8 cellular contexts compared by ENCODE assay signal in genomic region chr11:849951-850776, GRCh38. TPM values are rescaled to one million over a fixed set of nuclear protein-coding genes. Genes with fewer than 3 reads are reported as not detected.
DNase-seq lines count a peak whose midpoint lies in the region; ATAC-seq and TF ChIP-seq lines count a peak whose summit lies in the region.

No MANE protein-coding gene starts in this region.

- no peak for DNase-seq in AG04450 (ENCODE audit: low read depth, low spot score)
- DNase-seq in GM23338 (ENCODE audit: low spot score) = no peak
- DNase-seq in medulla oblongata (ENCODE audit: extremely low spot score) = no peak
- no peak for DNase-seq in dermis blood vessel endothelial cell
- no peak for DNase-seq in right lobe of liver
- DNase-seq in NCI-H2171 (lab: John Stamatoyannopoulos, UW) = no peak

- TF ChIP-seq POLR2A in right lobe of liver (IDR thresholded peaks at IDR 0.05) = no peak

- H3K9me3 ChIP-seq in AG04450 (ENCODE audit: control insufficient read depth, insufficient read depth, low read length) (no peaks in the 10 kb centered on the region; the same call in 1 of the 2 replicates), right lobe of liver (no peaks in the 10 kb centered on the region)

- H3K27me3 Mint-ChIP-seq in GM23338 (ENCODE audit: insufficient read depth, low read depth, poor library complexity) (peaks cover 15% of the 10 kb centered on the region), nephron (ENCODE audit: low read depth) (peaks cover 4% of the 10 kb centered on the region)
- H3K27me3 Mint-ChIP-seq in dendritic cell treated with granulocyte-macrophage colony-stimulating factor and Interleukin-4, amounts not matched to agents 40 ng/mL and 50 ng/mL, for 4 days = peaks cover 41% of the 10 kb centered on the region

- H3K79me2 ChIP-seq in GM23338 (replicated peaks; ENCODE audit: insufficient read depth) = 0 out of 2 replicates have a peak, but pooled peaks cover 3% of the 10 kb centered on the region

- no peak overlapping the region for H2AFZ ChIP-seq in GM23338

- H3K9me2 ChIP-seq in GM23338 (ENCODE audit: insufficient read depth) = no peaks in the 10 kb centered on the region

- H3K4me3 Mint-ChIP-seq in GM23338 = peak overlapping the region; percentile 71
- peak overlapping the region; percentile 13 for H3K4me3 Mint-ChIP-seq in dendritic cell treated with granulocyte-macrophage colony-stimulating factor and Interleukin-4, amounts not matched to agents 40 ng/mL and 50 ng/mL, for 4 days
- peak overlapping the region; percentile 82 to 85 (median 85) for H3K4me3 Mint-ChIP-seq in nephron

- H4K20me1 ChIP-seq in GM23338 (replicated peaks; ENCODE audit: insufficient read depth) = peaks cover 17% of the 10 kb centered on the region

- H3K4me1 Mint-ChIP-seq in GM23338 = peaks cover 25% of the 10 kb centered on the region
- H3K4me1 Mint-ChIP-seq in dendritic cell treated with granulocyte-macrophage colony-stimulating factor and Interleukin-4, amounts not matched to agents 40 ng/mL and 50 ng/mL, for 4 days (ENCODE audit: low read depth) = peaks cover 41% of the 10 kb centered on the region
- H3K4me1 Mint-ChIP-seq in nephron = peaks cover 9% of the 10 kb centered on the region

- H3K9me3 Mint-ChIP-seq in GM23338 (no peaks in the 10 kb centered on the region), nephron (no peaks in the 10 kb centered on the region)
- H3K9me3 Mint-ChIP-seq in dendritic cell treated with granulocyte-macrophage colony-stimulating factor and Interleukin-4, amounts not matched to agents 40 ng/mL and 50 ng/mL, for 4 days = no peaks in the 10 kb centered on the region

- POLR2A ChIA-PET in AG04450 (lab: Yijun Ruan, JAX) = interaction anchor here (0.5 kb wide), 1 partner anchor 12 kb away, joined by 3 read pairs; no protein-coding TSS in a partner anchor

- no peak for TF ChIP-seq CTCF in AG04450 (IDR thresholded peaks at IDR 0.05; ENCODE audit: low read depth, low read length)
- no peak for TF ChIP-seq CTCF in GM23338 (conservative IDR thresholded peaks at IDR 0.05; ENCODE audit: low read depth in 2 of 2)
- TF ChIP-seq CTCF in nephron (IDR thresholded peaks at IDR 0.05; ENCODE audit: unreplicated experiment in 3 of 3) = no peak
- no peak for TF ChIP-seq CTCF in right lobe of liver (IDR thresholded peaks at IDR 0.05)

- H3K4me1 ChIP-seq in GM23338 (ENCODE audit: insufficient read depth) (peaks cover 26% of the 10 kb centered on the region), right lobe of liver (peaks cover 0 to 11% (median 0%) of the 10 kb centered on the region in 4 donors)

- intact Hi-C loops in dendritic cell treated with granulocyte-macrophage colony-stimulating factor and Interleukin-4, amounts not matched to agents 40 ng/mL and 50 ng/mL, for 4 days (cut with micrococcal nuclease) = loop anchor here (10.0 kb wide), 1 partner anchor 205 kb away; no protein-coding TSS in a partner anchor
- intact Hi-C loops in right lobe of liver (cut with DNase I) = loop anchor here (5.0 to 10.0 kb wide), 2 partner anchors 202 to 205 kb away; no protein-coding TSS in a partner anchor

- ATAC-seq in GM23338 = peak; percentile 5
- no peak for ATAC-seq in right lobe of liver

- no peaks in the 10 kb centered on the region for H3K36me3 Mint-ChIP-seq in GM23338 (ENCODE audit: low read depth)
- peaks cover 82% of the 10 kb centered on the region for H3K36me3 Mint-ChIP-seq in dendritic cell treated with granulocyte-macrophage colony-stimulating factor and Interleukin-4, amounts not matched to agents 40 ng/mL and 50 ng/mL, for 4 days (ENCODE audit: low read depth)
- no peaks in the 10 kb centered on the region for H3K36me3 Mint-ChIP-seq in nephron (ENCODE audit: low read depth)

- no peaks in the 10 kb centered on the region for H3K36me3 ChIP-seq in GM23338 (ENCODE audit: insufficient read depth)
- H3K36me3 ChIP-seq in right lobe of liver = no peaks in the 10 kb centered on the region

- H3K27ac ChIP-seq in AG04450 (ENCODE audit: low read depth, low read length) = no peak overlapping the region
- H3K27ac ChIP-seq in GM23338 (ENCODE audit: low read depth) = no peak overlapping the region
- no peak overlapping the region for H3K27ac ChIP-seq in right lobe of liver

- WGBS in right lobe of liver (ENCODE audit: insufficient coverage, low coverage, low lambda C conversion rate, missing lambda C conversion rate) = 87% methylated on average over 3 of the region's 97 CpGs

- H3K27me3 ChIP-seq in AG04450 (ENCODE audit: control insufficient read depth, insufficient read depth, low read length) = no peaks in the 10 kb centered on the region
- H3K27me3 ChIP-seq in GM23338 (ENCODE audit: insufficient read depth) = no peaks in the 10 kb centered on the region
- peaks cover 0 to 5% of the 10 kb centered on the region in 2 donors for H3K27me3 ChIP-seq in right lobe of liver

- H3K4me2 ChIP-seq in GM23338 = peak overlapping the region; percentile 97

- H3K4me3 ChIP-seq in AG04450 (ENCODE audit: low read depth, low read length) (peak overlapping the region; percentile 54), GM23338 (peak overlapping the region; percentile 89), right lobe of liver (no peak overlapping the region)

- CTCF ChIA-PET in AG04450 (lab: Charles Lee) = no interaction called here

- 0 out of 2 replicates have a peak, but pooled peaks cover 5% of the 10 kb centered on the region for H3F3A ChIP-seq in GM23338 (replicated peaks; ENCODE audit: low read depth)

- H3K27ac Mint-ChIP-seq in GM23338 = no peak overlapping the region
- no peak overlapping the region for H3K27ac Mint-ChIP-seq in dendritic cell treated with granulocyte-macrophage colony-stimulating factor and Interleukin-4, amounts not matched to agents 40 ng/mL and 50 ng/mL, for 4 days
- no peak overlapping the region for H3K27ac Mint-ChIP-seq in nephron

TF ChIP-seq in GM23338, 12 proteins besides CTCF, POLR2A, EP300 and RAD21 (continues in another document):
- TF ChIP-seq EZH2phosphoT487 (IDR thresholded peaks at IDR 0.05; ENCODE audit: unreplicated experiment) (no peak), ZNF114 (CRISPR knock-in tag; IDR thresholded peaks at IDR 0.05) (no peak), NANOG (IDR thresholded peaks at IDR 0.05; ENCODE audit: borderline replicate concordance) (no peak)

RNA-seq across cellular contexts. Expression of gene TSPAN4, which starts 7.5 kb away (rescaled TPM):
- polyA plus RNA-seq in AG04450 (2011; rRNA removed) = 92.6 and 134 TPM in 2 replicates
- polyA minus RNA-seq in AG04450 (2011; rRNA and poly(A)+ RNA removed) = 42.0 and 58.6 TPM in 2 replicates
- 145 and 150 TPM in 2 replicates for total RNA-seq in GM23338 (2014; rRNA removed; shearing (Covaris generic))
- 76.8 and 88.4 TPM in 2 replicates for polyA plus RNA-seq in GM23338 (2016; fragmentation: Nextera tagmentation; extraction: Ambion mirVana)
- 167 and 179 TPM in 2 replicates for total RNA-seq in dermis blood vessel endothelial cell
- total RNA-seq in right lobe of liver = 10 to 100 TPM; 14.9 to 80.6 (median 30.5) TPM

RNA-seq across cellular contexts. Expression of gene POLR2L, which starts 7.8 kb away (rescaled TPM):
- polyA plus RNA-seq in AG04450 (2011; rRNA removed) (211 and 431 TPM in 2 replicates), GM23338 (2016; fragmentation: Nextera tagmentation; extraction: Ambion mirVana) (369 TPM in 2 replicates)
- 61.0 and 70.5 TPM in 2 replicates for polyA minus RNA-seq in AG04450 (2011; rRNA and poly(A)+ RNA removed)
- 32.2 and 34.0 TPM in 2 replicates for total RNA-seq in GM23338 (2014; rRNA removed; shearing (Covaris generic))
- total RNA-seq in dermis blood vessel endothelial cell (81.9 and 193 TPM in 2 replicates), right lobe of liver (10 to 100 TPM; 34.5 to 88.1 (median 72.9) TPM)

RNA-seq across cellular contexts. Expression of gene CD151, which starts 17.4 kb away (rescaled TPM):
- polyA plus RNA-seq in AG04450 (2011; rRNA removed) = 559 and 909 TPM in 2 replicates
- polyA minus RNA-seq in AG04450 (2011; rRNA and poly(A)+ RNA removed) = 366 and 557 TPM in 2 replicates
- total RNA-seq in GM23338 (2014; rRNA removed; shearing (Covaris generic)) = 109 and 119 TPM in 2 replicates
- 62.9 and 64.4 TPM in 2 replicates for polyA plus RNA-seq in GM23338 (2016; fragmentation: Nextera tagmentation; extraction: Ambion mirVana)
- total RNA-seq in dermis blood vessel endothelial cell = 700 and 712 TPM in 2 replicates
- 100 to 1,000 TPM in 5 of 6 experiments, 10 to 100 TPM in 1; 70.8 to 156 (median 135) TPM for total RNA-seq in right lobe of liver

RNA-seq across cellular contexts. Expression of gene CRACR2B, which starts 22.4 kb away (rescaled TPM):
- polyA plus RNA-seq in AG04450 (2011; rRNA removed) = 0.26 and 0.36 TPM in 2 replicates
- 0.18 TPM in 1 of 2 replicates, not detected in the other for polyA minus RNA-seq in AG04450 (2011; rRNA and poly(A)+ RNA removed)
- total RNA-seq in GM23338 (2014; rRNA removed; shearing (Covaris generic)) = 58.0 and 64.1 TPM in 2 replicates
- 55.9 and 59.4 TPM in 2 replicates for polyA plus RNA-seq in GM23338 (2016; fragmentation: Nextera tagmentation; extraction: Ambion mirVana)
- total RNA-seq in dermis blood vessel endothelial cell = 27.5 and 29.8 TPM in 2 replicates
- total RNA-seq in right lobe of liver = 1 to 10 TPM; 2.2 to 4.0 (median 3.1) TPM

RNA-seq across cellular contexts. Expression of gene PNPLA2, which starts 31.4 kb away (rescaled TPM):
- polyA plus RNA-seq in AG04450 (2011; rRNA removed) (17.3 and 29.3 TPM in 2 replicates), GM23338 (2016; fragmentation: Nextera tagmentation; extraction: Ambion mirVana) (31.1 and 32.3 TPM in 2 replicates)
- polyA minus RNA-seq in AG04450 (2011; rRNA and poly(A)+ RNA removed) = 31.5 and 47.7 TPM in 2 replicates
- total RNA-seq in GM23338 (2014; rRNA removed; shearing (Covaris generic)) = 33.4 and 45.6 TPM in 2 replicates
- total RNA-seq in dermis blood vessel endothelial cell (41.4 and 76.9 TPM in 2 replicates), right lobe of liver (10 to 100 TPM; 33.2 to 97.1 (median 69.6) TPM)

Comparison
In these comparisons a context has a peak if more than half of its experiments do, and no peak if none do; other contexts are left out.
1. H3K4me3 ChIP-seq: peak in AG04450 (single experiment) and GM23338 (single experiment); none in right lobe of liver (0 of 3).
2. H3K4me3 Mint-ChIP-seq: peak in every context shown above with its lines; median percentile 85 in nephron; 71 in GM23338; 13 in dendritic cell treated with granulocyte-macrophage colony-stimulating factor and Interleukin-4, amounts not matched to agents 40 ng/mL and 50 ng/mL, for 4 days.